In genomic region chr17:79938696-79939435, GRCh38 we compare ENCODE assay signal across 16 cellular contexts.
"Had no signal": no experiment of that assay in that cellular context is flagged by ENCODE, and none has a peak within 500 bp of the region (broad histone marks: within the 10 kb centered on the region; RNA-seq: fewer than 3 reads in every experiment).

No MANE protein-coding gene starts in this region.

- ATAC-seq: activated CD4-positive, CD25-positive, alpha-beta regulatory T cell treated with anti-CD3 and anti-CD28 coated beads, Interleukin-2, amount 50 U/mL, for 24 hours; activated T-cell treated with anti-CD3 and anti-CD28 coated beads, Interleukin-2, amount 50 U/mL, for 4 hours; effector memory CD8-positive, alpha-beta T cell; natural killer cell had no signal

- H3K27me3 ChIP-seq: ascending aorta, upper lobe of left lung had no signal

- H3K9me3 ChIP-seq: ascending aorta, prostate gland, upper lobe of left lung had no signal

- H3K4me3 ChIP-seq: ascending aorta, lung, prostate gland, upper lobe of left lung had no signal

- H3K27ac ChIP-seq: ascending aorta, prostate gland, upper lobe of left lung had no signal

- DNase-seq: activated CD4-positive, alpha-beta memory T cell treated with anti-CD3 and anti-CD28 coated beads for 36 hours; activated gamma-delta T cell; activated naive CD8-positive, alpha-beta T cell treated with anti-CD3 and anti-CD28 coated beads, Interleukin-2, amount 10 ng/mL, durations not matched to agents 7 days and 5 days; activated T-cell treated with anti-CD3 and anti-CD28 coated beads, Interleukin-2, amount 50 U/mL, for 4 hours; central memory CD4-positive, alpha-beta T cell; effector memory CD8-positive, alpha-beta T cell; hippocampal formation; kidney glomerular epithelial cell; natural killer cell; stimulated activated CD4-positive, alpha-beta T cell treated with anti-CD3 and anti-CD28 coated beads, Interleukin-4, amount 100 ng/mL, for 1 hour; stimulated activated CD8-positive, alpha-beta memory T cell treated with anti-CD3 and anti-CD28 coated beads, Interleukin-4, amount 100 ng/mL, for 48 hours had no signal

- H3K4me1 ChIP-seq: ascending aorta, prostate gland had no signal
